ENCODE assay signal across 8 cellular contexts in the genomic region with DNA sequence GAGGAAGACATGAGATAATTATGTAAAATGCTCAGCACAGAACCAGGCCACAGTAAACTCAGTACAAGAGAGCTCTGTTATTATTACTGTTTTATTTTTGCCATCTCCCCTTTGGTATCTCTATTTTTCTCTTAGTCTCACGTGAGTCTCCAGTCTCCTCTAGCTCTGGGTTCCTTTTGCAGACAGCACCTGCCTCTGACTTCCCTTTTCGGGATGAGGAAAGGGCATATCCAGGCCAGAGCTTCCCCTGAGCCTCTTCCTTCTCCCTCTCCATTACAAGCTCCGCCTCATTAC. TPM values are rescaled to one million over a fixed set of nuclear protein-coding genes. Genes with fewer than 3 reads are reported as not detected.
DNase-seq lines count a peak whose midpoint lies in the region; ATAC-seq lines count a peak whose summit lies in the region.

No MANE protein-coding gene starts in this region.

- DNase-seq in DMS53 (lab: John Stamatoyannopoulos, UW) (peak; percentile 88), NCI-H146 (lab: John Stamatoyannopoulos, UW) (peak; percentile 75), T-helper 9 cell (no peak), EL (no peak)
- no peak for DNase-seq in activated naive CD8-positive, alpha-beta T cell treated with anti-CD3 and anti-CD28 coated beads, Interleukin-2, amount 50 U/mL, for 24 hours
- no peak for DNase-seq in activated CD8-positive, alpha-beta memory T cell treated with anti-CD3 and anti-CD28 coated beads, Interleukin-2, amount 50 U/mL, for 48 hours

- H3K36me3 Mint-ChIP-seq in activated naive CD8-positive, alpha-beta T cell treated with anti-CD3 and anti-CD28 coated beads, Interleukin-2, amount 50 U/mL, for 24 hours (ENCODE audit: low read depth), result no peaks in the 10 kb centered on the region

- peak overlapping the region; percentile 93 for H3K4me3 Mint-ChIP-seq in activated naive CD8-positive, alpha-beta T cell treated with anti-CD3 and anti-CD28 coated beads, Interleukin-2, amount 50 U/mL, for 24 hours

- peaks cover 31% of the 10 kb centered on the region for H3K4me1 Mint-ChIP-seq in activated naive CD8-positive, alpha-beta T cell treated with anti-CD3 and anti-CD28 coated beads, Interleukin-2, amount 50 U/mL, for 24 hours

- no peak for ATAC-seq in activated naive CD8-positive, alpha-beta T cell treated with anti-CD3 and anti-CD28 coated beads, Interleukin-2, amount 50 U/mL, for 24 hours

- peak overlapping the region; percentile 91 for H3K4me3 ChIP-seq in iPS-20b (ENCODE audit: low read length)

- H3K27ac Mint-ChIP-seq in activated naive CD8-positive, alpha-beta T cell treated with anti-CD3 and anti-CD28 coated beads, Interleukin-2, amount 50 U/mL, for 24 hours, result peak overlapping the region; percentile 93

- H3K27me3 Mint-ChIP-seq in activated naive CD8-positive, alpha-beta T cell treated with anti-CD3 and anti-CD28 coated beads, Interleukin-2, amount 50 U/mL, for 24 hours, result peaks cover 4% of the 10 kb centered on the region

- H3K9ac ChIP-seq in iPS-20b (ENCODE audit: low read depth, low read length), result peak overlapping the region; percentile 85; the same call in 1 of the 2 replicates

- H3K9me3 Mint-ChIP-seq in activated naive CD8-positive, alpha-beta T cell treated with anti-CD3 and anti-CD28 coated beads, Interleukin-2, amount 50 U/mL, for 24 hours, result no peaks in the 10 kb centered on the region

- no peaks in the 10 kb centered on the region for H3K36me3 ChIP-seq in iPS-20b (ENCODE audit: insufficient read depth, low read depth, low read length)

- peak overlapping the region; percentile 20 for H3K27ac ChIP-seq in iPS-20b (ENCODE audit: low read length)
- H3K27ac ChIP-seq in temporal lobe (ENCODE audit: low read depth, low read length), result peak overlapping the region; percentile 27

- no peaks in the 10 kb centered on the region for H3K9me3 ChIP-seq in iPS-20b (ENCODE audit: insufficient read depth, low read depth, low read length)

- H3K4me1 ChIP-seq in iPS-20b (ENCODE audit: insufficient read depth, low read length), result peaks cover 8% of the 10 kb centered on the region

- H3K27me3 ChIP-seq in iPS-20b (ENCODE audit: insufficient read depth, low read length), result peaks cover 23% of the 10 kb centered on the region

RNA-seq across cellular contexts. Expression of a gene that starts 6.1 kb away (rescaled TPM):
- not detected for total RNA-seq in temporal lobe

RNA-seq across cellular contexts. Expression of a gene that starts 31.0 kb away (rescaled TPM):
- 6.9 TPM for total RNA-seq in temporal lobe

RNA-seq across cellular contexts. Expression of a gene that starts 46.6 kb away (rescaled TPM):
- not detected for total RNA-seq in temporal lobe

Comparison
In these comparisons a context has a peak if more than half of its experiments do, and no peak if none do; other contexts are left out.
1. DNase-seq: peak in DMS53 (single experiment) and NCI-H146 (single experiment); none in activated naive CD8-positive, alpha-beta T cell treated with anti-CD3 and anti-CD28 coated beads, Interleukin-2, amount 50 U/mL, for 24 hours (single experiment), activated CD8-positive, alpha-beta memory T cell treated with anti-CD3 and anti-CD28 coated beads, Interleukin-2, amount 50 U/mL, for 48 hours (single experiment), T-helper 9 cell (single experiment) and EL (single experiment).